19 cellular contexts compared by ENCODE assay signal in genomic region chr6:166055801-166056200, GRCh38.
DNase-seq lines count a peak whose midpoint lies in the region; ATAC-seq and TF ChIP-seq lines count a peak whose summit lies in the region.
"Had no signal": no experiment of that assay in that cellular context is flagged by ENCODE, and none has a peak within 500 bp of the region (broad histone marks: within the 10 kb centered on the region; RNA-seq: fewer than 3 reads in every experiment).

No MANE protein-coding gene starts in this region.

- no peak for ATAC-seq in HG03571 (IDR thresholded peaks at IDR 0.05; ENCODE audit: unreplicated experiment)

- H2AFZ ChIP-seq in osteoblast (ENCODE audit: low read length), result no peak overlapping the region
- H2AFZ ChIP-seq: GM23248 had no signal

- in situ Hi-C loops in SK-MEL-5 (cut with HindIII; ENCODE audit: low pct_unique_long_range_greater_than_20kb, low sequenced_read_pairs), result no loop called here

- H3K4me1 ChIP-seq in osteoblast (ENCODE audit: insufficient read depth, low read length), result peaks cover 19% of the 10 kb centered on the region
- H3K4me1 ChIP-seq: BE2C, HAP-1 had no signal

- TF ChIP-seq CTCF in osteoblast (IDR thresholded peaks at IDR 0.05; ENCODE audit: extremely low read depth, low read depth, low read length), result no peak

- H4K20me1 ChIP-seq in osteoblast (ENCODE audit: insufficient read depth, low read length), result no peaks in the 10 kb centered on the region

- H3K79me2 ChIP-seq in osteoblast (ENCODE audit: insufficient read depth, low read length), result no peaks in the 10 kb centered on the region

- DNase-seq in SK-MEL-5 (ENCODE audit: low read depth, low spot score) (peak; percentile 35), foreskin melanocyte (peak; percentile 80), osteoblast (ENCODE audit: insufficient read length, low spot score, missing footprints) (no peak), HUDEP-2 (lab: John Stamatoyannopoulos, UW; ENCODE audit: unreplicated experiment in 76 of 76) (no peak), NCI-H2081 treated with DMSO at 0.1 percent for 48 hours (lab: John Stamatoyannopoulos, UW) (no peak)
- DNase-seq: ACHN; BE2C; CD4-positive, CD25-positive, alpha-beta regulatory T cell; CD8-positive, alpha-beta memory T cell; COR-L47; DMS 273 treated with DMSO at 0.1 percent for 48 hours; DMS53; DND-41; EL; GM23248; IMR-90 had no signal

- H3K36me3 ChIP-seq in osteoblast (ENCODE audit: insufficient read depth, low read length), result no peaks in the 10 kb centered on the region
- H3K36me3 ChIP-seq: BE2C, HAP-1 had no signal

- H3K9me3 ChIP-seq in osteoblast (ENCODE audit: low read depth, low read length), result no peaks in the 10 kb centered on the region
- H3K9me3 ChIP-seq: BE2C had no signal

- peaks cover 3% of the 10 kb centered on the region for H3K27me3 ChIP-seq in osteoblast (ENCODE audit: insufficient read depth, low read length)
- H3K27me3 ChIP-seq: BE2C had no signal

- no peak overlapping the region for H3K4me3 ChIP-seq in osteoblast (ENCODE audit: insufficient read depth, low read length)
- H3K4me3 ChIP-seq: GM23248, HAP-1 had no signal

- H3K4me2 ChIP-seq in osteoblast (ENCODE audit: insufficient read depth, low read length), result no peak overlapping the region

- peak overlapping the region; percentile 10 for H3K27ac ChIP-seq in osteoblast (ENCODE audit: low read depth, low read length)
- H3K27ac ChIP-seq: GM23248, HL-60 had no signal

Comparison
In these comparisons a context has a peak if more than half of its experiments do, and no peak if none do; other contexts are left out.
1. DNase-seq: peak in SK-MEL-5 (single experiment) and foreskin melanocyte (single experiment); none in osteoblast (single experiment), HUDEP-2 (0 of 76) and NCI-H2081 treated with DMSO at 0.1 percent for 48 hours (single experiment).